12 cellular contexts compared by ENCODE assay signal in genomic region chr5:54704341-54704740, GRCh38.
"Had no signal": no experiment of that assay in that cellular context is flagged by ENCODE, and none has a peak within 500 bp of the region (broad histone marks: within the 10 kb centered on the region; RNA-seq: fewer than 3 reads in every experiment).

No MANE protein-coding gene starts in this region.

- DNase-seq: activated CD4-positive, alpha-beta T cell treated with anti-CD3 and anti-CD28 coated beads, Interleukin-2, amount 50 U/mL, for 1 hour; activated CD4-positive, CD25-positive, alpha-beta regulatory T cell; activated naive CD4-positive, alpha-beta T cell treated with anti-CD3 and anti-CD28 coated beads, Interleukin-2, amount 10 ng/mL, durations not matched to agents 7 days and 5 days; activated T-cell treated with anti-CD3 and anti-CD28 coated beads for 4 hours; central memory CD4-positive, alpha-beta T cell; cortex of kidney; effector CD8-positive, alpha-beta T cell; immature natural killer cell; naive thymus-derived CD4-positive, alpha-beta T cell; small intestine; T-helper 17 cell had no signal

- H3K27me3 Mint-ChIP-seq: T-helper 17 cell had no signal

- H3K9me3 Mint-ChIP-seq: activated naive CD4-positive, alpha-beta T cell treated with anti-CD3 and anti-CD28 coated beads, Interleukin-2, amount 10 ng/mL, durations not matched to agents 7 days and 5 days; activated T-helper 2 cell treated with anti-CD3 and anti-CD28 coated beads, Interferon-gamma antibody, Interleukin-2, Interleukin-4, amounts not matched to agents 10 μg/mL and 5 μg/mL and 100 μg/mL, durations not matched to agents 14 hours and 24 hours and 36 hours; immature natural killer cell had no signal

- H3K4me1 Mint-ChIP-seq: activated naive CD4-positive, alpha-beta T cell treated with anti-CD3 and anti-CD28 coated beads, Interleukin-2, amount 10 ng/mL, durations not matched to agents 7 days and 5 days had no signal

- H3K4me3 Mint-ChIP-seq: activated naive CD4-positive, alpha-beta T cell treated with anti-CD3 and anti-CD28 coated beads, Interleukin-2, amount 10 ng/mL, durations not matched to agents 7 days and 5 days; immature natural killer cell; naive thymus-derived CD4-positive, alpha-beta T cell; T-helper 17 cell had no signal

- H3K27ac Mint-ChIP-seq: activated naive CD4-positive, alpha-beta T cell treated with anti-CD3 and anti-CD28 coated beads, Interleukin-2, amount 10 ng/mL, durations not matched to agents 7 days and 5 days; activated T-helper 2 cell treated with anti-CD3 and anti-CD28 coated beads, Interferon-gamma antibody, Interleukin-2, Interleukin-4, amounts not matched to agents 10 μg/mL and 5 μg/mL and 100 μg/mL, durations not matched to agents 14 hours and 24 hours and 36 hours; immature natural killer cell; T-helper 17 cell had no signal

- H3K36me3 Mint-ChIP-seq: activated naive CD4-positive, alpha-beta T cell treated with anti-CD3 and anti-CD28 coated beads, Interleukin-2, amount 10 ng/mL, durations not matched to agents 7 days and 5 days had no signal

- ATAC-seq: naive thymus-derived CD4-positive, alpha-beta T cell; T-helper 17 cell had no signal
